Comparison of ENCODE assay signal across 14 cellular contexts in genomic region chr3:126468028-126468891, GRCh38. TPM values are rescaled to one million over a fixed set of nuclear protein-coding genes. Genes with fewer than 3 reads are reported as not detected.
DNase-seq lines count a peak whose midpoint lies in the region; ATAC-seq and TF ChIP-seq lines count a peak whose summit lies in the region.
"Had no signal": no experiment of that assay in that cellular context is flagged by ENCODE, and none has a peak within 500 bp of the region (broad histone marks: within the 10 kb centered on the region; RNA-seq: fewer than 3 reads in every experiment).

No MANE protein-coding gene starts in this region.

- H3K36me3 Mint-ChIP-seq in GM23338 (ENCODE audit: low read depth) = peaks cover 84% of the 10 kb centered on the region

- H3K27me3 ChIP-seq in GM23338 (ENCODE audit: insufficient read depth) = no peaks in the 10 kb centered on the region

- peaks cover 13% of the 10 kb centered on the region for H3K4me1 Mint-ChIP-seq in GM23338

- H3K4me3 ChIP-seq in GM23338 (no peak overlapping the region), cardiac fibroblast (replicated peaks in 1 of 2; ENCODE audit: low read depth in 2 of 2, low read length in 2 of 2) (no peak overlapping the region)

- peak; percentile 26 to 40 for DNase-seq in AML-193 (lab: John Stamatoyannopoulos, UW)
- no peak for DNase-seq in GM23338 (ENCODE audit: low spot score)
- DNase-seq in cardiac fibroblast (ENCODE audit: low read depth in 2 of 2) = peak; percentile 10 to 28
- peak; percentile 16 for DNase-seq in myocyte (ENCODE audit: low read depth)
- DNase-seq in GOT3 (lab: John Stamatoyannopoulos, UW) = no peak
- no peak for DNase-seq in NCI-H510A (lab: John Stamatoyannopoulos, UW)
- no peak for DNase-seq in iPS-NIHi11 (ENCODE audit: low spot score)
- DNase-seq in NCI-H345 treated with DMSO at 0.1 percent for 48 hours (lab: John Stamatoyannopoulos, UW; ENCODE audit: unreplicated experiment) = no peak
- DNase-seq: naive B cell; NCI-H1417; stimulated activated naive CD4-positive, alpha-beta T cell; T-helper 9 cell had no signal

- peaks cover 7% of the 10 kb centered on the region; the same call in 1 of the 2 replicates for H3K4me1 ChIP-seq in GM23338 (ENCODE audit: insufficient read depth)

- H4K20me1 ChIP-seq in GM23338 (replicated peaks; ENCODE audit: insufficient read depth) = peaks cover 50% of the 10 kb centered on the region

- no peak overlapping the region for H3K4me2 ChIP-seq in GM23338

- no peak for TF ChIP-seq CTCF in GM23338 (conservative IDR thresholded peaks at IDR 0.05; ENCODE audit: low read depth in 2 of 2)
- TF ChIP-seq CTCF in cardiac fibroblast (IDR thresholded peaks at IDR 0.05; ENCODE audit: low read depth, low read length) = no peak

- no peak overlapping the region for H3K27ac ChIP-seq in GM23338 (ENCODE audit: low read depth)

- H3K27me3 Mint-ChIP-seq in GM23338 (ENCODE audit: insufficient read depth, low read depth, poor library complexity) = peaks cover 6% of the 10 kb centered on the region
- H3K27me3 Mint-ChIP-seq: naive B cell had no signal

- no peak overlapping the region for H3K4me3 Mint-ChIP-seq in GM23338
- H3K4me3 Mint-ChIP-seq: naive B cell had no signal

- no peak for ATAC-seq in GM23338

- H2AFZ ChIP-seq in GM23338 = no peak overlapping the region

- no peaks in the 10 kb centered on the region for H3K9me2 ChIP-seq in GM23338 (ENCODE audit: insufficient read depth)

- H3K79me2 ChIP-seq in GM23338 (replicated peaks; ENCODE audit: insufficient read depth) = peaks cover 66% of the 10 kb centered on the region

- peaks cover 52% of the 10 kb centered on the region for H3K36me3 ChIP-seq in GM23338 (ENCODE audit: insufficient read depth)

- peak overlapping the region; percentile 36; the same call in 1 of the 2 replicates for H3K27ac Mint-ChIP-seq in GM23338

- no peaks in the 10 kb centered on the region for H3K9me3 Mint-ChIP-seq in GM23338
- H3K9me3 Mint-ChIP-seq: naive B cell had no signal

- no peaks in the 10 kb centered on the region for H3F3A ChIP-seq in GM23338 (replicated peaks; ENCODE audit: low read depth)

TF ChIP-seq in GM23338, 12 proteins besides CTCF, POLR2A, EP300 and RAD21:
- no peak for TF ChIP-seq ZNF331 (CRISPR knock-in tag; IDR thresholded peaks at IDR 0.05; ENCODE audit: low read depth)
- no peak for TF ChIP-seq EZH2 (IDR thresholded peaks at IDR 0.05; ENCODE audit: low read depth, unreplicated experiment)
- TF ChIP-seq POLR2AphosphoS5 (IDR thresholded peaks at IDR 0.05; ENCODE audit: low read depth) = no peak

RNA-seq across cellular contexts. Expression of gene ZXDC, which starts 7.4 kb away (rescaled TPM):
- total RNA-seq in GM23338 (2014; rRNA removed; shearing (Covaris generic)) = 43.5 and 45.1 TPM in 2 replicates
- polyA plus RNA-seq in GM23338 (2016; fragmentation: Nextera tagmentation; extraction: Ambion mirVana) = 5.7 and 6.5 TPM in 2 replicates
- total RNA-seq in myocyte = 41.5 and 45.9 TPM in 2 replicates
- 15.9 TPM for polyA plus RNA-seq in myocyte (2012)

RNA-seq across cellular contexts. Expression of gene UROC1, which starts 49.3 kb away (rescaled TPM):
- not detected in 2 replicates for total RNA-seq in GM23338 (2014; rRNA removed; shearing (Covaris generic))
- not detected in 2 replicates for polyA plus RNA-seq in GM23338 (2016; fragmentation: Nextera tagmentation; extraction: Ambion mirVana)
- not detected in 2 replicates for total RNA-seq in myocyte
- polyA plus RNA-seq in myocyte (2012) = 0.03 TPM
- total RNA-seq: dermis microvascular lymphatic vessel endothelial cell had no signal

RNA-seq across cellular contexts. Expression of gene CHST13, which starts 55.7 kb away (rescaled TPM):
- 8.4 TPM in 2 replicates for total RNA-seq in GM23338 (2014; rRNA removed; shearing (Covaris generic))
- polyA plus RNA-seq in GM23338 (2016; fragmentation: Nextera tagmentation; extraction: Ambion mirVana) = 3.7 and 4.0 TPM in 2 replicates
- total RNA-seq in myocyte = 0.21 TPM in 1 of 2 replicates, not detected in the other
- 0.13 TPM for polyA plus RNA-seq in myocyte (2012)
- total RNA-seq: dermis microvascular lymphatic vessel endothelial cell, OCI-LY7 had no signal

Comparison
In these comparisons a context has a peak if more than half of its experiments do, and no peak if none do; other contexts are left out.
1. DNase-seq: peak in AML-193 (2 of 2), cardiac fibroblast (2 of 2) and myocyte (single experiment); none in GM23338 (single experiment), GOT3 (single experiment), NCI-H510A (single experiment), iPS-NIHi11 (single experiment) and NCI-H345 treated with DMSO at 0.1 percent for 48 hours (single experiment).